1 cellular context compared by ENCODE assay signal in the genomic region with DNA sequence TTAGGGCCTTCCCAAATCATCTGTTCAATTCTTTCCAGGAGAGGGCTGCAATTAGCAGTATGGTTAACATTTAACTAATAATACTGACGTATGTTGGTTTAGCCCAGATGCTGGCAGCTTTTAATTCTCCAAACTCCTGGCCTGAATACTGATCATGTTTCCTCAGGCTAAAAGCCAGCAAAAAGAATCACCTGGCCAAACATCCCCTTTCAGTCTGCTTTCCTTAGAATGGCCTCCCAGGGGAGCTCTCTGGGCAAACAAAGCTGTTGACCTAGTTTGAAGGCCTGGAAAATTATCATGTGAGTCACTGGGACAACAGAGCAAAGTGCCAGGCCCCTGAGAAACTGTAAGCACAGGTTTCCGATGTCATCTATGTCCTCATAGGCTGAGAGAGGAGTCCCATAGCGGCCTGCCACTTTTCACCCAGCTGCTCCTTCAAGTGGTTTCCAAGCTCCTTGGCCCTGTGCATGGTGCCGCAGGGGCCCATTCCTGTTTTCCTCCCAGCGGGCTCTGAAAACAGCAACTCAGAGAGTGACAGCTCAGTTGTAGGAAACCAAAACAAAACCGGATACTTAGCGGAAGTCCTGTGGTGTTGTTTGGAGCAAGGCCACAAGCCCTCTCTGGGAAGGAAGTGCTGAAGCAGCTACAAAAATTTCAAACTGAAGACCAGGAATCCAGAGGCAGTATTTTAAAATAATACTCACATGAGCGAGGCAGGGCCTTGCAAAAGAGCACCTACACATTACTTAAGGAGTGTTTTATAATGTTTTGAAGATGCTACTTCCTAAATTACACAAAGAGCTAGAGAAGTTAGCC.
TF ChIP-seq lines count a peak whose summit lies in the region.

No MANE protein-coding gene starts in this region.

TF ChIP-seq in K562, 482 proteins besides CTCF, POLR2A, EP300 and RAD21 (continued from another document and continues in another):
- TF ChIP-seq, protein P1, sequence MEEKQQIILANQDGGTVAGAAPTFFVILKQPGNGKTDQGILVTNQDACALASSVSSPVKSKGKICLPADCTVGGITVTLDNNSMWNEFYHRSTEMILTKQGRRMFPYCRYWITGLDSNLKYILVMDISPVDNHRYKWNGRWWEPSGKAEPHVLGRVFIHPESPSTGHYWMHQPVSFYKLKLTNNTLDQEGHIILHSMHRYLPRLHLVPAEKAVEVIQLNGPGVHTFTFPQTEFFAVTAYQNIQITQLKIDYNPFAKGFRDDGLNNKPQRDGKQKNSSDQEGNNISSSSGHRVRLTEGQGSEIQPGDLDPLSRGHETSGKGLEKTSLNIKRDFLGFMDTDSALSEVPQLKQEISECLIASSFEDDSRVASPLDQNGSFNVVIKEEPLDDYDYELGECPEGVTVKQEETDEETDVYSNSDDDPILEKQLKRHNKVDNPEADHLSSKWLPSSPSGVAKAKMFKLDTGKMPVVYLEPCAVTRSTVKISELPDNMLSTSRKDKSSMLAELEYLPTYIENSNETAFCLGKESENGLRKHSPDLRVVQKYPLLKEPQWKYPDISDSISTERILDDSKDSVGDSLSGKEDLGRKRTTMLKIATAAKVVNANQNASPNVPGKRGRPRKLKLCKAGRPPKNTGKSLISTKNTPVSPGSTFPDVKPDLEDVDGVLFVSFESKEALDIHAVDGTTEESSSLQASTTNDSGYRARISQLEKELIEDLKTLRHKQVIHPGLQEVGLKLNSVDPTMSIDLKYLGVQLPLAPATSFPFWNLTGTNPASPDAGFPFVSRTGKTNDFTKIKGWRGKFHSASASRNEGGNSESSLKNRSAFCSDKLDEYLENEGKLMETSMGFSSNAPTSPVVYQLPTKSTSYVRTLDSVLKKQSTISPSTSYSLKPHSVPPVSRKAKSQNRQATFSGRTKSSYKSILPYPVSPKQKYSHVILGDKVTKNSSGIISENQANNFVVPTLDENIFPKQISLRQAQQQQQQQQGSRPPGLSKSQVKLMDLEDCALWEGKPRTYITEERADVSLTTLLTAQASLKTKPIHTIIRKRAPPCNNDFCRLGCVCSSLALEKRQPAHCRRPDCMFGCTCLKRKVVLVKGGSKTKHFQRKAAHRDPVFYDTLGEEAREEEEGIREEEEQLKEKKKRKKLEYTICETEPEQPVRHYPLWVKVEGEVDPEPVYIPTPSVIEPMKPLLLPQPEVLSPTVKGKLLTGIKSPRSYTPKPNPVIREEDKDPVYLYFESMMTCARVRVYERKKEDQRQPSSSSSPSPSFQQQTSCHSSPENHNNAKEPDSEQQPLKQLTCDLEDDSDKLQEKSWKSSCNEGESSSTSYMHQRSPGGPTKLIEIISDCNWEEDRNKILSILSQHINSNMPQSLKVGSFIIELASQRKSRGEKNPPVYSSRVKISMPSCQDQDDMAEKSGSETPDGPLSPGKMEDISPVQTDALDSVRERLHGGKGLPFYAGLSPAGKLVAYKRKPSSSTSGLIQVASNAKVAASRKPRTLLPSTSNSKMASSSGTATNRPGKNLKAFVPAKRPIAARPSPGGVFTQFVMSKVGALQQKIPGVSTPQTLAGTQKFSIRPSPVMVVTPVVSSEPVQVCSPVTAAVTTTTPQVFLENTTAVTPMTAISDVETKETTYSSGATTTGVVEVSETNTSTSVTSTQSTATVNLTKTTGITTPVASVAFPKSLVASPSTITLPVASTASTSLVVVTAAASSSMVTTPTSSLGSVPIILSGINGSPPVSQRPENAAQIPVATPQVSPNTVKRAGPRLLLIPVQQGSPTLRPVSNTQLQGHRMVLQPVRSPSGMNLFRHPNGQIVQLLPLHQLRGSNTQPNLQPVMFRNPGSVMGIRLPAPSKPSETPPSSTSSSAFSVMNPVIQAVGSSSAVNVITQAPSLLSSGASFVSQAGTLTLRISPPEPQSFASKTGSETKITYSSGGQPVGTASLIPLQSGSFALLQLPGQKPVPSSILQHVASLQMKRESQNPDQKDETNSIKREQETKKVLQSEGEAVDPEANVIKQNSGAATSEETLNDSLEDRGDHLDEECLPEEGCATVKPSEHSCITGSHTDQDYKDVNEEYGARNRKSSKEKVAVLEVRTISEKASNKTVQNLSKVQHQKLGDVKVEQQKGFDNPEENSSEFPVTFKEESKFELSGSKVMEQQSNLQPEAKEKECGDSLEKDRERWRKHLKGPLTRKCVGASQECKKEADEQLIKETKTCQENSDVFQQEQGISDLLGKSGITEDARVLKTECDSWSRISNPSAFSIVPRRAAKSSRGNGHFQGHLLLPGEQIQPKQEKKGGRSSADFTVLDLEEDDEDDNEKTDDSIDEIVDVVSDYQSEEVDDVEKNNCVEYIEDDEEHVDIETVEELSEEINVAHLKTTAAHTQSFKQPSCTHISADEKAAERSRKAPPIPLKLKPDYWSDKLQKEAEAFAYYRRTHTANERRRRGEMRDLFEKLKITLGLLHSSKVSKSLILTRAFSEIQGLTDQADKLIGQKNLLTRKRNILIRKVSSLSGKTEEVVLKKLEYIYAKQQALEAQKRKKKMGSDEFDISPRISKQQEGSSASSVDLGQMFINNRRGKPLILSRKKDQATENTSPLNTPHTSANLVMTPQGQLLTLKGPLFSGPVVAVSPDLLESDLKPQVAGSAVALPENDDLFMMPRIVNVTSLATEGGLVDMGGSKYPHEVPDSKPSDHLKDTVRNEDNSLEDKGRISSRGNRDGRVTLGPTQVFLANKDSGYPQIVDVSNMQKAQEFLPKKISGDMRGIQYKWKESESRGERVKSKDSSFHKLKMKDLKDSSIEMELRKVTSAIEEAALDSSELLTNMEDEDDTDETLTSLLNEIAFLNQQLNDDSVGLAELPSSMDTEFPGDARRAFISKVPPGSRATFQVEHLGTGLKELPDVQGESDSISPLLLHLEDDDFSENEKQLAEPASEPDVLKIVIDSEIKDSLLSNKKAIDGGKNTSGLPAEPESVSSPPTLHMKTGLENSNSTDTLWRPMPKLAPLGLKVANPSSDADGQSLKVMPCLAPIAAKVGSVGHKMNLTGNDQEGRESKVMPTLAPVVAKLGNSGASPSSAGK (IDR thresholded peaks at IDR 0.05), result peak; percentile 64; the same call in 1 of the 2 replicates
- TF ChIP-seq MEIS2 (IDR thresholded peaks at IDR 0.05; ENCODE audit: partially characterized antibody) (peak; percentile 29), NCOA6 (IDR thresholded peaks at IDR 0.05) (no peak), MTA3 (IDR thresholded peaks at IDR 0.05; ENCODE audit: borderline replicate concordance) (no peak), SMAD1 (IDR thresholded peaks at IDR 0.05; ENCODE audit: low read depth, low read length, partially characterized antibody) (no peak), YY1 (IDR thresholded peaks at IDR 0.05; ENCODE audit: borderline replicate concordance in 1 of 3, control insufficient read depth in 1 of 3, extremely low read depth in 1 of 3, insufficient read depth in 3 of 3, insufficient read length in 1 of 3, insufficient replicate concordance in 2 of 3, low read depth in 1 of 3, low read length in 2 of 3) (peak in 1 of 3 experiments; percentile 22), ZFX (CRISPR knock-in tag; IDR thresholded peaks at IDR 0.05) (peak; percentile 82), PHF20 (IDR thresholded peaks at IDR 0.05; ENCODE audit: partially characterized antibody) (peak; percentile 42), POLR2AphosphoS5 (IDR thresholded peaks at IDR 0.05; ENCODE audit: control insufficient read depth, insufficient read depth, low read depth, low read length) (peak; percentile 54), BACH1 (tag; IDR thresholded peaks at IDR 0.05) (peak; percentile 79), BRD4 (IDR thresholded peaks at IDR 0.05) (0 out of 2 replicates have a peak, but pooled peaks have one; percentile 76), JUND (IDR thresholded peaks at IDR 0.05; ENCODE audit: borderline replicate concordance, low read depth, low read length) (peak; percentile 86), JUND (tag; IDR thresholded peaks at IDR 0.05; ENCODE audit: borderline replicate concordance, low read depth, low read length) (peak; percentile 89), POU5F1 (IDR thresholded peaks at IDR 0.05; ENCODE audit: borderline replicate concordance, low read depth, low read length, partially characterized antibody) (no peak), MEF2D (tag; conservative IDR thresholded peaks at IDR 0.05; ENCODE audit: low read depth) (peak; percentile 62; the same call in 1 of the 2 replicates), EP400 (IDR thresholded peaks at IDR 0.05) (peak; percentile 49), ERF (CRISPR knock-in tag; IDR thresholded peaks at IDR 0.05) (peak; percentile 49; the same call in 1 of the 2 replicates), ZNF766 (CRISPR knock-in tag; conservative IDR thresholded peaks at IDR 0.05) (peak; percentile 88), KDM1A (IDR thresholded peaks at IDR 0.05) (no peak)
- TF ChIP-seq, protein P2, sequence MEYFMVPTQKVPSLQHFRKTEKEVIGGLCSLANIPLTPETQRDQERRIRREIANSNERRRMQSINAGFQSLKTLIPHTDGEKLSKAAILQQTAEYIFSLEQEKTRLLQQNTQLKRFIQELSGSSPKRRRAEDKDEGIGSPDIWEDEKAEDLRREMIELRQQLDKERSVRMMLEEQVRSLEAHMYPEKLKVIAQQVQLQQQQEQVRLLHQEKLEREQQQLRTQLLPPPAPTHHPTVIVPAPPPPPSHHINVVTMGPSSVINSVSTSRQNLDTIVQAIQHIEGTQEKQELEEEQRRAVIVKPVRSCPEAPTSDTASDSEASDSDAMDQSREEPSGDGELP (CRISPR knock-in tag; IDR thresholded peaks at IDR 0.05; ENCODE audit: borderline replicate concordance), result peak; percentile 36; the same call in 1 of the 2 replicates
- TF ChIP-seq, protein P3, sequence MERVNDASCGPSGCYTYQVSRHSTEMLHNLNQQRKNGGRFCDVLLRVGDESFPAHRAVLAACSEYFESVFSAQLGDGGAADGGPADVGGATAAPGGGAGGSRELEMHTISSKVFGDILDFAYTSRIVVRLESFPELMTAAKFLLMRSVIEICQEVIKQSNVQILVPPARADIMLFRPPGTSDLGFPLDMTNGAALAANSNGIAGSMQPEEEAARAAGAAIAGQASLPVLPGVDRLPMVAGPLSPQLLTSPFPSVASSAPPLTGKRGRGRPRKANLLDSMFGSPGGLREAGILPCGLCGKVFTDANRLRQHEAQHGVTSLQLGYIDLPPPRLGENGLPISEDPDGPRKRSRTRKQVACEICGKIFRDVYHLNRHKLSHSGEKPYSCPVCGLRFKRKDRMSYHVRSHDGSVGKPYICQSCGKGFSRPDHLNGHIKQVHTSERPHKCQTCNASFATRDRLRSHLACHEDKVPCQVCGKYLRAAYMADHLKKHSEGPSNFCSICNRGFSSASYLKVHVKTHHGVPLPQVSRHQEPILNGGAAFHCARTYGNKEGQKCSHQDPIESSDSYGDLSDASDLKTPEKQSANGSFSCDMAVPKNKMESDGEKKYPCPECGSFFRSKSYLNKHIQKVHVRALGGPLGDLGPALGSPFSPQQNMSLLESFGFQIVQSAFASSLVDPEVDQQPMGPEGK (CRISPR knock-in tag; IDR thresholded peaks at IDR 0.05; ENCODE audit: borderline replicate concordance), result no peak
- TF ChIP-seq, protein P4, sequence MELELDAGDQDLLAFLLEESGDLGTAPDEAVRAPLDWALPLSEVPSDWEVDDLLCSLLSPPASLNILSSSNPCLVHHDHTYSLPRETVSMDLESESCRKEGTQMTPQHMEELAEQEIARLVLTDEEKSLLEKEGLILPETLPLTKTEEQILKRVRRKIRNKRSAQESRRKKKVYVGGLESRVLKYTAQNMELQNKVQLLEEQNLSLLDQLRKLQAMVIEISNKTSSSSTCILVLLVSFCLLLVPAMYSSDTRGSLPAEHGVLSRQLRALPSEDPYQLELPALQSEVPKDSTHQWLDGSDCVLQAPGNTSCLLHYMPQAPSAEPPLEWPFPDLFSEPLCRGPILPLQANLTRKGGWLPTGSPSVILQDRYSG (tag; conservative IDR thresholded peaks at IDR 0.05; ENCODE audit: low read depth), result peak; percentile 90
- TF ChIP-seq, protein P5, sequence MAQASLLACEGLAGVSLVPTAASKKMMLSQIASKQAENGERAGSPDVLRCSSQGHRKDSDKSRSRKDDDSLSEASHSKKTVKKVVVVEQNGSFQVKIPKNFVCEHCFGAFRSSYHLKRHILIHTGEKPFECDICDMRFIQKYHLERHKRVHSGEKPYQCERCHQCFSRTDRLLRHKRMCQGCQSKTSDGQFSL (CRISPR knock-in tag; IDR thresholded peaks at IDR 0.05), result no peak
- TF ChIP-seq, protein P5 (tag; IDR thresholded peaks at IDR 0.05), result no peak
- TF ChIP-seq, protein P6, sequence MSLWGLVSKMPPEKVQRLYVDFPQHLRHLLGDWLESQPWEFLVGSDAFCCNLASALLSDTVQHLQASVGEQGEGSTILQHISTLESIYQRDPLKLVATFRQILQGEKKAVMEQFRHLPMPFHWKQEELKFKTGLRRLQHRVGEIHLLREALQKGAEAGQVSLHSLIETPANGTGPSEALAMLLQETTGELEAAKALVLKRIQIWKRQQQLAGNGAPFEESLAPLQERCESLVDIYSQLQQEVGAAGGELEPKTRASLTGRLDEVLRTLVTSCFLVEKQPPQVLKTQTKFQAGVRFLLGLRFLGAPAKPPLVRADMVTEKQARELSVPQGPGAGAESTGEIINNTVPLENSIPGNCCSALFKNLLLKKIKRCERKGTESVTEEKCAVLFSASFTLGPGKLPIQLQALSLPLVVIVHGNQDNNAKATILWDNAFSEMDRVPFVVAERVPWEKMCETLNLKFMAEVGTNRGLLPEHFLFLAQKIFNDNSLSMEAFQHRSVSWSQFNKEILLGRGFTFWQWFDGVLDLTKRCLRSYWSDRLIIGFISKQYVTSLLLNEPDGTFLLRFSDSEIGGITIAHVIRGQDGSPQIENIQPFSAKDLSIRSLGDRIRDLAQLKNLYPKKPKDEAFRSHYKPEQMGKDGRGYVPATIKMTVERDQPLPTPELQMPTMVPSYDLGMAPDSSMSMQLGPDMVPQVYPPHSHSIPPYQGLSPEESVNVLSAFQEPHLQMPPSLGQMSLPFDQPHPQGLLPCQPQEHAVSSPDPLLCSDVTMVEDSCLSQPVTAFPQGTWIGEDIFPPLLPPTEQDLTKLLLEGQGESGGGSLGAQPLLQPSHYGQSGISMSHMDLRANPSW (CRISPR knock-in tag; IDR thresholded peaks at IDR 0.05), result no peak
- TF ChIP-seq, protein P7, sequence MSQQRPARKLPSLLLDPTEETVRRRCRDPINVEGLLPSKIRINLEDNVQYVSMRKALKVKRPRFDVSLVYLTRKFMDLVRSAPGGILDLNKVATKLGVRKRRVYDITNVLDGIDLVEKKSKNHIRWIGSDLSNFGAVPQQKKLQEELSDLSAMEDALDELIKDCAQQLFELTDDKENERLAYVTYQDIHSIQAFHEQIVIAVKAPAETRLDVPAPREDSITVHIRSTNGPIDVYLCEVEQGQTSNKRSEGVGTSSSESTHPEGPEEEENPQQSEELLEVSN (IDR thresholded peaks at IDR 0.05; ENCODE audit: borderline replicate concordance in 1 of 2, extremely low read depth in 1 of 2, insufficient read depth in 1 of 2, insufficient read length in 1 of 2, low read depth in 1 of 2, low read length in 1 of 2, poor library complexity in 1 of 2, severe bottlenecking in 1 of 2), result peak in 1 of 2 experiments; percentile 27
